Comparison of ENCODE assay signal across 9 cellular contexts in genomic region chr7:43758029-43758860, GRCh38. TPM values are rescaled to one million over a fixed set of nuclear protein-coding genes. Genes with fewer than 3 reads are reported as not detected.
DNase-seq lines count a peak whose midpoint lies in the region; ATAC-seq, FAIRE-seq and TF ChIP-seq lines count a peak whose summit lies in the region.
"Had no signal": no experiment of that assay in that cellular context is flagged by ENCODE, and none has a peak within 500 bp of the region (broad histone marks: within the 10 kb centered on the region; RNA-seq: fewer than 3 reads in every experiment).

A gene with protein sequence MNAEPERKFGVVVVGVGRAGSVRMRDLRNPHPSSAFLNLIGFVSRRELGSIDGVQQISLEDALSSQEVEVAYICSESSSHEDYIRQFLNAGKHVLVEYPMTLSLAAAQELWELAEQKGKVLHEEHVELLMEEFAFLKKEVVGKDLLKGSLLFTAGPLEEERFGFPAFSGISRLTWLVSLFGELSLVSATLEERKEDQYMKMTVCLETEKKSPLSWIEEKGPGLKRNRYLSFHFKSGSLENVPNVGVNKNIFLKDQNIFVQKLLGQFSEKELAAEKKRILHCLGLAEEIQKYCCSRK (plus strand): TSS chr7:43758680. CDS start chr7:43771159, 12,479 bp downstream.

- peaks cover 4% of the 10 kb centered on the region for H3K23me2 ChIP-seq in H1 (ENCODE audit: low read depth, low read length)

- H4K8ac ChIP-seq in H1 (ENCODE audit: extremely low read depth, insufficient read depth, low read length): peak within 1 kb of the TSS; percentile 84
- H4K8ac ChIP-seq in mesendoderm (ENCODE audit: low read depth, low read length): no peak within 1 kb of the TSS

- H3K27ac ChIP-seq in H1 (ENCODE audit: low read depth, low read length) (no peak within 1 kb of the TSS), mesendoderm (ENCODE audit: low read depth, low read length) (no peak within 1 kb of the TSS)

- H3K4me2 ChIP-seq in H1 (ENCODE audit: insufficient read depth in 1 of 2, low read depth in 2 of 2, low read length in 2 of 2) (peak within 1 kb of the TSS; percentile 63 to 75), mesendoderm (ENCODE audit: low read length) (peak within 1 kb of the TSS; percentile 81)

- peak; percentile 89 for ATAC-seq in activated CD8-positive, alpha-beta T cell treated with anti-CD3 and anti-CD28 coated beads, Interleukin-2, amount 10 ng/mL, durations not matched to agents 7 days and 5 days

- H2BK15ac ChIP-seq in H1 (ENCODE audit: low read length) (no peak within 1 kb of the TSS), mesendoderm (replicated peaks; ENCODE audit: low read depth) (no peak within 1 kb of the TSS)

- H3K4me1 ChIP-seq in H1 (replicated peaks in 1 of 4; ENCODE audit: control insufficient read depth in 3 of 4, insufficient read depth in 4 of 4, low read length in 3 of 4) (peaks cover 0 to 5% (median 3%) of the 10 kb centered on the region in 4 experiments; a peak in 4 of 7 replicates), mesendoderm (ENCODE audit: control insufficient read depth, low read depth, low read length) (peaks cover 2% of the 10 kb centered on the region)

- H3K23ac ChIP-seq in H1 (ENCODE audit: insufficient read length): no peak within 1 kb of the TSS
- H3K23ac ChIP-seq in mesendoderm (ENCODE audit: low read length): no peak within 1 kb of the TSS

- H3K36me3 ChIP-seq in H1 (ENCODE audit: control insufficient read depth in 2 of 4, insufficient read depth in 4 of 4, low read length in 3 of 4) (no peaks in the 10 kb centered on the region), mesendoderm (ENCODE audit: control insufficient read depth, insufficient read depth, low read length) (no peaks in the 10 kb centered on the region)

- H2AFZ ChIP-seq in H1 (ENCODE audit: low read length): peak within 1 kb of the TSS; percentile 49; the same call in 1 of the 2 replicates

- H2BK120ac ChIP-seq in H1 (replicated peaks; ENCODE audit: low read depth, low read length) (no peak within 1 kb of the TSS), mesendoderm (ENCODE audit: low read depth, low read length) (no peak within 1 kb of the TSS)

- peaks cover 4% of the 10 kb centered on the region for H3K27me3 Mint-ChIP-seq in activated CD8-positive, alpha-beta T cell treated with anti-CD3 and anti-CD28 coated beads, Interleukin-2, amount 10 ng/mL, durations not matched to agents 7 days and 5 days (ENCODE audit: low read depth)

- H4K5ac ChIP-seq in H1 (ENCODE audit: insufficient read length, low read depth, low read length) (peak within 1 kb of the TSS; percentile 90), mesendoderm (ENCODE audit: low read length) (no peak within 1 kb of the TSS)

- peak within 1 kb of the TSS; percentile 25 for H3K4ac ChIP-seq in H1 (replicated peaks; ENCODE audit: insufficient read length, low read depth, low read length)
- peak within 1 kb of the TSS; percentile 46 for H3K4ac ChIP-seq in mesendoderm (ENCODE audit: low read depth, low read length)

- H3K14ac ChIP-seq in H1 (ENCODE audit: insufficient read length): no peak within 1 kb of the TSS

- CTCF ChIA-PET in activated CD8-positive, alpha-beta T cell treated with anti-CD3 and anti-CD28 coated beads, Interleukin-2, amount 10 ng/mL, durations not matched to agents 7 days and 5 days (lab: Charles Lee): interaction anchor here (1.2 to 3.6 kb wide), 4 partner anchors 22 to 176 kb away, joined by 3 to 16 read pairs (median 4); partner anchors contain the start of gene STK17A
- CTCF ChIA-PET in H1 (lab: Charles Lee; ENCODE audit: partially characterized antibody): interaction anchor here (0.8 to 1.2 kb wide), 3 partner anchors 9 to 303 kb away, joined by 3 to 4 read pairs (median 3); no protein-coding TSS in a partner anchor

- H4K91ac ChIP-seq in H1 (replicated peaks; ENCODE audit: insufficient read length, low read length): peak within 1 kb of the TSS; percentile 97

- H3K36me3 Mint-ChIP-seq in activated CD8-positive, alpha-beta T cell treated with anti-CD3 and anti-CD28 coated beads, Interleukin-2, amount 10 ng/mL, durations not matched to agents 7 days and 5 days (ENCODE audit: low read depth): peaks cover 5% of the 10 kb centered on the region

- H2BK12ac ChIP-seq in H1 (ENCODE audit: low read depth, low read length): peak within 1 kb of the TSS; percentile 68; the same call in 1 of the 2 replicates

- TF ChIP-seq RAD21 in H1 (IDR thresholded peaks at IDR 0.05 in 1 of 2, conservative IDR thresholded peaks at IDR 0.05 in 1 of 2; ENCODE audit: low read depth in 2 of 2, low read length in 2 of 2): no peak

- H2AK5ac ChIP-seq in H1 (ENCODE audit: low read depth, low read length) (no peak within 1 kb of the TSS), mesendoderm (ENCODE audit: low read length) (no peak within 1 kb of the TSS)

- H3K9ac ChIP-seq in H1 (replicated peaks in 1 of 4; ENCODE audit: extremely low read depth in 1 of 4, low read depth in 3 of 4, low read length in 3 of 4): peak within 1 kb of the TSS in 3 of 4 experiments; percentile 26 to 54 (median 39); a peak in 6 of 7 replicates
- H3K9ac ChIP-seq in mesendoderm (ENCODE audit: low read length): peak within 1 kb of the TSS; percentile 71

- TF ChIP-seq CTCF in HFF-Myc (IDR thresholded peaks at IDR 0.05; ENCODE audit: low read depth, low read length, missing control alignments): no peak
- TF ChIP-seq CTCF in H1 (IDR thresholded peaks at IDR 0.05; ENCODE audit: control extremely low read depth in 1 of 3, insufficient read depth in 1 of 3, low read depth in 1 of 3, low read length in 3 of 3): no peak

- H3K79me1 ChIP-seq in H1 (ENCODE audit: low read depth, low read length): peaks cover 3% of the 10 kb centered on the region; the same call in 1 of the 2 replicates
- H3K79me1 ChIP-seq in mesendoderm (ENCODE audit: low read length): no peaks in the 10 kb centered on the region

- peak within 1 kb of the TSS; percentile 73; the same call in 1 of the 2 replicates for H2BK5ac ChIP-seq in H1 (ENCODE audit: low read depth, low read length)
- no peak within 1 kb of the TSS for H2BK5ac ChIP-seq in mesendoderm (ENCODE audit: low read length)

- no peak for FAIRE-seq in H1 (lab: Jason Lieb, UNC)
- FAIRE-seq: A204.1 had no signal

- POLR2A ChIA-PET in activated CD8-positive, alpha-beta T cell treated with anti-CD3 and anti-CD28 coated beads, Interleukin-2, amount 10 ng/mL, durations not matched to agents 7 days and 5 days (lab: Charles Lee): interaction anchor here (1.7 kb wide), 1 partner anchor 174 kb away, joined by 4 read pairs; no protein-coding TSS in a partner anchor
- POLR2A ChIA-PET in H1 (lab: Charles Lee; ENCODE audit: partially characterized antibody): interaction anchor here (0.5 to 2.1 kb wide), 7 partner anchors 10 to 159 kb away, joined by 3 to 12 read pairs (median 4); partner anchors contain the start of gene COA1

- H3K27me3 ChIP-seq in H1 (replicated peaks in 1 of 4; ENCODE audit: control insufficient read depth in 3 of 4, extremely low read depth in 1 of 4, insufficient read depth in 3 of 4, low read length in 3 of 4): peaks cover 0 to 10% (median 8%) of the 10 kb centered on the region in 4 experiments; a peak in 4 of 7 replicates
- peaks cover 2% of the 10 kb centered on the region for H3K27me3 ChIP-seq in mesendoderm (ENCODE audit: insufficient read depth, low read length, poor library complexity)

- no peaks in the 10 kb centered on the region for H3K9me3 Mint-ChIP-seq in activated CD8-positive, alpha-beta T cell treated with anti-CD3 and anti-CD28 coated beads, Interleukin-2, amount 10 ng/mL, durations not matched to agents 7 days and 5 days (ENCODE audit: insufficient read depth)

- no peaks in the 10 kb centered on the region for H4K20me1 ChIP-seq in H1 (replicated peaks in 1 of 2; ENCODE audit: control insufficient read depth in 1 of 2, insufficient read depth in 2 of 2, low read length in 2 of 2)

- peak within 1 kb of the TSS; percentile 75 for H3K4me3 Mint-ChIP-seq in activated CD8-positive, alpha-beta T cell treated with anti-CD3 and anti-CD28 coated beads, Interleukin-2, amount 10 ng/mL, durations not matched to agents 7 days and 5 days

- H3K27ac Mint-ChIP-seq in activated CD8-positive, alpha-beta T cell treated with anti-CD3 and anti-CD28 coated beads, Interleukin-2, amount 10 ng/mL, durations not matched to agents 7 days and 5 days: peak within 1 kb of the TSS; percentile 78

- H3K79me2 ChIP-seq in H1 (ENCODE audit: control insufficient read depth in 1 of 2, insufficient read depth in 2 of 2, low read length in 2 of 2): no peaks in the 10 kb centered on the region
- H3K79me2 ChIP-seq in mesendoderm (ENCODE audit: control insufficient read depth, insufficient read depth, low read length): no peaks in the 10 kb centered on the region

- TF ChIP-seq EP300 in H1 (IDR thresholded peaks at IDR 0.05; ENCODE audit: borderline replicate concordance in 1 of 2, low read depth in 2 of 2, low read length in 2 of 2): no peak

- WGBS in H1 (ENCODE audit: extremely low coverage in 1 of 2, insufficient coverage in 1 of 2, insufficient read length in 1 of 2, insufficient replicate concordance in 2 of 2, low coverage in 1 of 2, low lambda C conversion rate in 2 of 2, missing lambda C conversion rate in 1 of 2), 2 experiments: 5% methylated on average over 29 of the region's 72 CpGs; no CpG with 5 or more reads in 1 of the 2 experiments
- WGBS in mesendoderm (ENCODE audit: extremely low coverage, insufficient coverage, low lambda C conversion rate): no CpG with 5 or more reads among the region's 72 CpGs

- peaks cover 36% of the 10 kb centered on the region for H3K4me1 Mint-ChIP-seq in activated CD8-positive, alpha-beta T cell treated with anti-CD3 and anti-CD28 coated beads, Interleukin-2, amount 10 ng/mL, durations not matched to agents 7 days and 5 days (ENCODE audit: low read depth)

- no peaks in the 10 kb centered on the region for H3K9me3 ChIP-seq in H1 (ENCODE audit: insufficient read depth in 2 of 2, low read depth in 1 of 2, low read length in 1 of 2)

- H2BK20ac ChIP-seq in H1 (ENCODE audit: low read length): no peak within 1 kb of the TSS

- DNase-seq in DMS 273 (lab: John Stamatoyannopoulos, UW; ENCODE audit: unreplicated experiment) (peak; percentile 85), DMS 273 treated with DMSO at 0.1 percent for 48 hours (lab: John Stamatoyannopoulos, UW) (no peak), HFF-Myc (ENCODE audit: extremely low read depth, low read depth) (no peak), NCI-H2171 (lab: John Stamatoyannopoulos, UW) (peak; percentile 53), H1 (ENCODE audit: low read depth in 1 of 2, low spot score in 2 of 2) (peak in 1 of 2 experiments; percentile 85), mesendoderm (no peak)
- peak; percentile 66 for DNase-seq in activated CD8-positive, alpha-beta T cell treated with anti-CD3 and anti-CD28 coated beads, Interleukin-2, amount 10 ng/mL, durations not matched to agents 7 days and 5 days
- peak; percentile 29 for DNase-seq in stimulated activated CD8-positive, alpha-beta memory T cell treated with anti-CD3 and anti-CD28 coated beads, Interleukin-15, amount 100 ng/mL, for 1 hour (ENCODE audit: low read depth)

- H3K56ac ChIP-seq in H1 (replicated peaks; ENCODE audit: insufficient read length, low read depth, low read length) (peak within 1 kb of the TSS; percentile 74), mesendoderm (ENCODE audit: low read length) (peak within 1 kb of the TSS; percentile 81)

- peak within 1 kb of the TSS; percentile 71 for H3K18ac ChIP-seq in H1 (ENCODE audit: extremely low read depth, low read length)
- peak within 1 kb of the TSS; percentile 69 for H3K18ac ChIP-seq in mesendoderm (ENCODE audit: low read length)

- H3K4me3 ChIP-seq in HFF-Myc (replicated peaks; ENCODE audit: low read depth, low read length): peak within 1 kb of the TSS; percentile 67
- peak within 1 kb of the TSS; percentile 51 to 92 (median 70) for H3K4me3 ChIP-seq in H1 (ENCODE audit: extremely low read depth in 1 of 4, insufficient read depth in 2 of 4, low read depth in 3 of 4, low read length in 4 of 4)
- peak within 1 kb of the TSS; percentile 58 for H3K4me3 ChIP-seq in mesendoderm (ENCODE audit: low read length)

- TF ChIP-seq POLR2A in H1 (IDR thresholded peaks at IDR 0.05; ENCODE audit: control extremely low read depth in 1 of 2, low read depth in 2 of 2, low read length in 2 of 2): no peak

RNA-seq across cellular contexts. Expression of the gene that starts here (rescaled TPM):
- total RNA-seq in activated CD8-positive, alpha-beta T cell treated with anti-CD3 and anti-CD28 coated beads, Interleukin-2, amount 10 ng/mL, durations not matched to agents 7 days and 5 days: 10 to 100 TPM; 25.7 to 29.2 TPM
- total RNA-seq in H1 (2021; fragmentation: NEBNext Ultra II Directional; extraction: Animal tissue kit (Norgen Biotek cat#: 25700)): 32.9 and 37.1 TPM in 2 replicates
- polyA plus RNA-seq in H1 (2011; rRNA removed): 13.7 and 16.1 TPM in 2 replicates
- 28.0 TPM for polyA plus RNA-seq in H1 (2011; cell fraction: cytosol; rRNA removed)
- polyA plus RNA-seq in H1 (2011; cell fraction: nucleus; rRNA removed): 11.2 TPM
- polyA plus RNA-seq in H1 (2012, experiment 1 of 2): 32.5 to 42.0 TPM (median 36.0 TPM) in 4 replicates
- 14.4 TPM for polyA plus RNA-seq in H1 (2012, experiment 2 of 2)
- 25.6 TPM for polyA plus RNA-seq in H1 (2013, experiment 1 of 2)
- polyA plus RNA-seq in H1 (2013, experiment 2 of 2): 27.4 TPM
- 15.9 and 17.1 TPM in 2 replicates for polyA minus RNA-seq in H1 (2011; rRNA and poly(A)+ RNA removed)
- polyA minus RNA-seq in H1 (2011; cell fraction: cytosol; rRNA and poly(A)+ RNA removed): 15.0 TPM
- 7.0 TPM for polyA minus RNA-seq in H1 (2011; cell fraction: nucleus; rRNA and poly(A)+ RNA removed)
- polyA plus RNA-seq in mesendoderm (2013, experiment 1 of 2): 19.1 TPM
- polyA plus RNA-seq in mesendoderm (2013, experiment 2 of 2): 17.7 TPM

Comparison
In these comparisons a context has a peak if more than half of its experiments do, and no peak if none do; other contexts are left out.
1. DNase-seq: peak in DMS 273 (single experiment), NCI-H2171 (single experiment), activated CD8-positive, alpha-beta T cell treated with anti-CD3 and anti-CD28 coated beads, Interleukin-2, amount 10 ng/mL, durations not matched to agents 7 days and 5 days (single experiment) and stimulated activated CD8-positive, alpha-beta memory T cell treated with anti-CD3 and anti-CD28 coated beads, Interleukin-15, amount 100 ng/mL, for 1 hour (single experiment); none in DMS 273 treated with DMSO at 0.1 percent for 48 hours (single experiment), HFF-Myc (single experiment) and mesendoderm (single experiment).
2. Peak in every context shown above with its lines, with median percentiles within 50 percentile points of each other: H3K4me3 ChIP-seq.